Comparison of ENCODE assay signal across 8 cellular contexts in the genomic region with DNA sequence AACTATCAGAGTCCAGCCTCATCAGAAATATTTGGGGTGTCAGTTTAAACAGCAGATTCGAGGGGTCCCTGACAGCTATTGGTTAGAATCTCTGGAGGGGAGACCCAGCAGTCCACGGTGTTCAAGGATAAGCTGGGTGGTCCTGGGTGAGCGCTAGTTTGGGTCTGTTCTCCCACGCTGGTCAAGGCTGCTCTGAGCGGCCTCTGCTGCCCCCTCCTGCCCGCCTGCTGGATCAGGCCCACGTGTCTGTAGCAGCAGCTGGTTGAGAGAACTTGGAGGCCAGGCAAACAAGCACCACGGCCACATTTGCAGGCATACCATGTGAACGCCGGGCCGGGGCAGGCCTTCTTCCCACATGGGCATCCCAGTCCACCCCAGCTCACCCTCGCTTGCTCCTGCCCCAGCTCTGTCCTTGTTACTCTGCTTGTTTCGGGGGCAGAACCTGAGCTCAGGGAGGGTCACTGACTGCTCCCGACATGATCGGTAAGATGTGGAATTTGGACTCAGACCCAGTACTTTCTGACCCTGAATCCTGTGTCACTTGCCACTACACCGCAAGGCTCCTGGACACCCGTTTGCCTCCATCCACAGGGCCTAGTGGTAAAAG. TPM values are rescaled to one million over a fixed set of nuclear protein-coding genes. Genes with fewer than 3 reads are reported as not detected.
A peak's percentile ranks its signal among the peaks of the same experiment; 100 is the strongest.
DNase-seq lines count a peak whose midpoint lies in the region; ATAC-seq and TF ChIP-seq lines count a peak whose summit lies in the region.

No MANE protein-coding gene starts in this region.

- POLR2A ChIA-PET in IMR-90 (lab: Charles Lee; ENCODE audit: unreplicated experiment) = interaction anchor here (0.6 to 1.4 kb wide), 8 partner anchors 9 to 317 kb away, joined by 3 to 7 read pairs (median 4); no protein-coding TSS in a partner anchor
- POLR2A ChIA-PET in activated B cell treated with CpG ODN at 0.5 μM for 24 hours (lab: Charles Lee) = no interaction called here

- TF ChIP-seq RAD21 in IMR-90 (IDR thresholded peaks at IDR 0.05; ENCODE audit: low read length) = peak; percentile 90

- peaks cover 5% of the 10 kb centered on the region for H3K9me1 ChIP-seq in IMR-90 (ENCODE audit: insufficient read depth, low read length)

- in situ Hi-C loops in IMR-90 (cut with MboI; ENCODE audit: low sequenced_read_pairs) = loop anchor here (5.0 kb wide), 2 partner anchors 445 to 695 kb away; no protein-coding TSS in a partner anchor

- H3K4me1 ChIP-seq in IMR-90 (ENCODE audit: control insufficient read depth, insufficient read depth, low read length) (peaks cover 14% of the 10 kb centered on the region), gastroesophageal sphincter (peaks cover 0 to 56% (median 13%) of the 10 kb centered on the region in 3 donors), trophoblast cell (ENCODE audit: control insufficient read depth in 1 of 2, insufficient read depth in 2 of 2, low read length in 2 of 2) (peaks cover 4 to 5% of the 10 kb centered on the region in 2 experiments)

- H3K9ac ChIP-seq in IMR-90 (ENCODE audit: low read depth, low read length) (peak overlapping the region; percentile 100), trophoblast cell (ENCODE audit: low read length) (no peak overlapping the region)

- TF ChIP-seq POLR2A in IMR-90 (IDR thresholded peaks at IDR 0.05; ENCODE audit: low read depth, low read length) (peak; percentile 78), gastroesophageal sphincter (IDR thresholded peaks at IDR 0.05) (peak in 1 of 2 donors; percentile 21)

- H3K27me3 ChIP-seq in IMR-90 (ENCODE audit: control insufficient read depth, insufficient read depth, low read length) (no peaks in the 10 kb centered on the region), gastroesophageal sphincter (peaks cover 25% of the 10 kb centered on the region), trophoblast cell (ENCODE audit: insufficient read depth, low read length) (peaks cover 36% of the 10 kb centered on the region)

- H3K56ac ChIP-seq in IMR-90 (ENCODE audit: extremely low read depth, insufficient read depth, low read length) = peak overlapping the region; percentile 99

- H2BK5ac ChIP-seq in IMR-90 (ENCODE audit: low read depth, low read length, poor library complexity, severe bottlenecking) = peak overlapping the region; percentile 97
- no peak overlapping the region for H2BK5ac ChIP-seq in trophoblast cell (ENCODE audit: low read depth, low read length, poor library complexity)

- H3K4me3 ChIP-seq in IMR-90 (ENCODE audit: insufficient read depth, low read depth, low read length) (no peak overlapping the region), gastroesophageal sphincter (peak overlapping the region in 1 of 2 donors; percentile 89), trophoblast cell (ENCODE audit: low read depth, low read length) (no peak overlapping the region)

- H3K36me3 ChIP-seq in IMR-90 (ENCODE audit: control insufficient read depth, insufficient read depth, low read length) (peaks cover 48% of the 10 kb centered on the region), gastroesophageal sphincter (peaks cover 0 to 12% of the 10 kb centered on the region in 2 donors), trophoblast cell (ENCODE audit: control insufficient read depth in 1 of 2, insufficient read depth in 2 of 2, low read length in 2 of 2) (no peaks in the 10 kb centered on the region)

- H4K91ac ChIP-seq in IMR-90 (ENCODE audit: insufficient read depth, low read depth, low read length) (peak overlapping the region; percentile 71), trophoblast cell (ENCODE audit: low read depth, low read length) (no peak overlapping the region)

- no peaks in the 10 kb centered on the region for H3K9me3 ChIP-seq in IMR-90 (ENCODE audit: control insufficient read depth, insufficient read depth, low read length)
- no peaks in the 10 kb centered on the region for H3K9me3 ChIP-seq in gastroesophageal sphincter
- peaks cover 2% of the 10 kb centered on the region for H3K9me3 ChIP-seq in trophoblast cell (ENCODE audit: insufficient read depth, low read depth, low read length)

- peak overlapping the region; percentile 59 for H3K18ac ChIP-seq in IMR-90 (ENCODE audit: low read depth, low read length)
- H3K18ac ChIP-seq in trophoblast cell (ENCODE audit: low read length) = no peak overlapping the region

- intact Hi-C loops in IMR-90 (cut with micrococcal nuclease) (loop anchor here (1.0 kb wide), 1 partner anchor 696 kb away; no protein-coding TSS in a partner anchor), activated B cell treated with CpG ODN at 0.5 μM for 24 hours (cut with micrococcal nuclease) (no loop called here)

- H3K14ac ChIP-seq in IMR-90 (replicated peaks; ENCODE audit: low read depth, low read length) = peak overlapping the region; percentile 94
- H3K14ac ChIP-seq in trophoblast cell (ENCODE audit: low read length) = no peak overlapping the region

- H3K79me1 ChIP-seq in IMR-90 (ENCODE audit: low read depth in 1 of 2, low read length in 2 of 2) (peaks cover 0 to 39% of the 10 kb centered on the region in 2 experiments; a peak in 2 of 4 replicates), trophoblast cell (ENCODE audit: low read length) (no peaks in the 10 kb centered on the region)

- no peaks in the 10 kb centered on the region for H3K36me3 Mint-ChIP-seq in activated B cell treated with CpG ODN at 0.5 μM for 24 hours (ENCODE audit: low read depth)

- H3K27ac ChIP-seq in IMR-90 (ENCODE audit: insufficient read depth, low read length) (peak overlapping the region; percentile 98), gastroesophageal sphincter (peak overlapping the region; percentile 70 to 99 (median 94)), trophoblast cell (ENCODE audit: low read depth, low read length) (no peak overlapping the region)

- H4K20me1 ChIP-seq in IMR-90 (ENCODE audit: insufficient read depth, low read length) = peaks cover 46% of the 10 kb centered on the region

- DNase-seq in NCI-H1417 (lab: John Stamatoyannopoulos, UW) (peak in 2 of 3 experiments; percentile 9 to 40), NCI-H1417 treated with DMSO at 0.1 percent for 48 hours (lab: John Stamatoyannopoulos, UW) (no peak), IMR-90 (peak; percentile 88), activated B cell treated with CpG ODN at 0.5 μM for 24 hours (no peak), trophoblast cell (peak; percentile 19 to 53), activated gamma-delta T cell treated with Interleukin-2 at 50 U/mL for 16 hours (no peak)

- H3K4me2 ChIP-seq in IMR-90 (ENCODE audit: low read depth, low read length) (peak overlapping the region; percentile 61), trophoblast cell (ENCODE audit: low read length) (no peak overlapping the region)

- peak overlapping the region; percentile 85 for H3K23ac ChIP-seq in IMR-90 (ENCODE audit: low read depth, low read length)
- H3K23ac ChIP-seq in trophoblast cell (ENCODE audit: low read length) = no peak overlapping the region

- 37% methylated on average over 7 of the region's 17 CpGs; no CpG with 5 or more reads in 1 of the 2 experiments for WGBS in IMR-90 (ENCODE audit: extremely low coverage in 2 of 2, insufficient read length in 1 of 2), 2 experiments
- 0 to 13% methylated on average over 3 of the region's 17 CpGs for WGBS in gastroesophageal sphincter (ENCODE audit: low coverage in 1 of 2), 2 donors
- no CpG with 5 or more reads among the region's 17 CpGs for WGBS in trophoblast cell (ENCODE audit: extremely low coverage, insufficient coverage, insufficient read length)

- ATAC-seq in IMR-90 (ENCODE audit: low read depth) = peak; percentile 47
- ATAC-seq in activated B cell treated with CpG ODN at 0.5 μM for 24 hours (ENCODE audit: low read depth) = peak; percentile 34
- ATAC-seq in gastroesophageal sphincter = peak; percentile 73
- no peak for ATAC-seq in GM21737 (IDR thresholded peaks at IDR 0.05; ENCODE audit: unreplicated experiment)

- peak overlapping the region; percentile 58 for H2AFZ ChIP-seq in IMR-90 (replicated peaks; ENCODE audit: low read length, poor library complexity)
- H2AFZ ChIP-seq in trophoblast cell (ENCODE audit: insufficient read depth, low read length, poor library complexity) = no peak overlapping the region

- peak overlapping the region; percentile 85; the same call in 1 of the 3 replicates for H2BK15ac ChIP-seq in IMR-90 (ENCODE audit: low read depth, low read length)

- TF ChIP-seq EP300 in gastroesophageal sphincter (IDR thresholded peaks at IDR 0.05) = no peak

- peaks cover 5% of the 10 kb centered on the region for H3K4me1 Mint-ChIP-seq in activated B cell treated with CpG ODN at 0.5 μM for 24 hours

- peak overlapping the region; percentile 73 for H2AK5ac ChIP-seq in IMR-90 (ENCODE audit: low read depth, low read length)
- no peak overlapping the region for H2AK5ac ChIP-seq in trophoblast cell (ENCODE audit: low read length)

- H2BK12ac ChIP-seq in trophoblast cell (ENCODE audit: low read length) = no peak overlapping the region

- H3K4ac ChIP-seq in IMR-90 (ENCODE audit: low read depth, low read length) = peak overlapping the region; percentile 97
- no peak overlapping the region for H3K4ac ChIP-seq in trophoblast cell (ENCODE audit: low read depth, low read length)

- dilution Hi-C loops in IMR-90 (cut with HindIII; ENCODE audit: low sequenced_read_pairs, unreplicated experiment) = no loop called here

- no peaks in the 10 kb centered on the region for H3K9me3 Mint-ChIP-seq in activated B cell treated with CpG ODN at 0.5 μM for 24 hours

- H4K5ac ChIP-seq in IMR-90 (ENCODE audit: low read depth, low read length) = peak overlapping the region; percentile 73; the same call in 1 of the 2 replicates

- H3K79me2 ChIP-seq in trophoblast cell (ENCODE audit: control insufficient read depth, insufficient read depth, low read length, poor library complexity) = no peaks in the 10 kb centered on the region

- no peak overlapping the region for H3K27ac Mint-ChIP-seq in activated B cell treated with CpG ODN at 0.5 μM for 24 hours

- no TSS peak for BruUV-seq in IMR-90 (replicated peaks; lab: Mats Ljungman, UMichigan)

- peak overlapping the region; percentile 82 to 91 for H4K8ac ChIP-seq in IMR-90 (ENCODE audit: low read depth in 2 of 2, low read length in 2 of 2)
- no peak overlapping the region for H4K8ac ChIP-seq in trophoblast cell (ENCODE audit: low read depth, low read length)

- H2BK120ac ChIP-seq in IMR-90 (ENCODE audit: low read depth, low read length) (peak overlapping the region; percentile 86), trophoblast cell (ENCODE audit: insufficient read depth, low read length, poor library complexity) (no peak overlapping the region)

- H2AK9ac ChIP-seq in IMR-90 (replicated peaks; ENCODE audit: low read depth, low read length, poor library complexity) = peak overlapping the region; percentile 89

- H4K12ac ChIP-seq in trophoblast cell (ENCODE audit: low read depth, low read length) = no peak overlapping the region

- TF ChIP-seq CTCF in IMR-90 (conservative IDR thresholded peaks at IDR 0.05; ENCODE audit: low read depth, low read length) (peak; percentile 90), activated B cell treated with CpG ODN at 0.5 μM for 24 hours (IDR thresholded peaks at IDR 0.05) (no peak), gastroesophageal sphincter (IDR thresholded peaks at IDR 0.05) (peak in 3 of 4 experiments; percentile 88 to 93 (median 93))

- peaks cover 67% of the 10 kb centered on the region for H3K27me3 Mint-ChIP-seq in activated B cell treated with CpG ODN at 0.5 μM for 24 hours

- H3K4me3 Mint-ChIP-seq in activated B cell treated with CpG ODN at 0.5 μM for 24 hours = no peak overlapping the region

- CTCF ChIA-PET in IMR-90 (lab: Yijun Ruan, JAX) = interaction anchor here (1.1 to 1.7 kb wide), 4 partner anchors 265 to 474 kb away, joined by 3 to 11 read pairs (median 4); no protein-coding TSS in a partner anchor
- CTCF ChIA-PET in activated B cell treated with CpG ODN at 0.5 μM for 24 hours (lab: Charles Lee) = interaction anchor here (0.5 to 4.2 kb wide), 4 partner anchors 445 to 860 kb away, joined by 3 to 48 read pairs (median 4); no protein-coding TSS in a partner anchor

- 0 out of 2 replicates have a peak overlapping the region, but pooled peaks have one; percentile 17 for H2BK20ac ChIP-seq in IMR-90 (ENCODE audit: low read depth, low read length)

RNA-seq across cellular contexts. Expression of a gene that starts 7.4 kb away (rescaled TPM):
- total RNA-seq in IMR-90 (2012; rRNA removed) (2.7 and 4.2 TPM in 2 replicates), activated B cell treated with CpG ODN at 0.5 μM for 24 hours (not detected in 2 replicates), gastroesophageal sphincter (10 to 100 TPM; 39.7 to 81.1 (median 59.3) TPM)
- 33.0 and 34.5 TPM in 2 replicates for polyA plus RNA-seq in IMR-90 (2012; rRNA removed)
- polyA plus RNA-seq in IMR-90 (2012; cell fraction: cytosol; rRNA removed) = 33.7 and 84.8 TPM in 2 replicates
- 98.2 and 101 TPM in 2 replicates for polyA plus RNA-seq in IMR-90 (2012; cell fraction: nucleus; rRNA removed; ENCODE audit: low replicate concordance)
- 0.08 and 0.11 TPM in 2 replicates for polyA plus RNA-seq in trophoblast cell (2013)

RNA-seq across cellular contexts. Expression of a gene that starts 37.3 kb away (rescaled TPM):
- total RNA-seq in IMR-90 (2012; rRNA removed) = 7.8 and 8.2 TPM in 2 replicates
- polyA plus RNA-seq in IMR-90 (2012; rRNA removed) = 13.7 and 16.8 TPM in 2 replicates
- polyA plus RNA-seq in IMR-90 (2012; cell fraction: cytosol; rRNA removed) = 5.6 and 7.9 TPM in 2 replicates
- 71.8 and 97.1 TPM in 2 replicates for polyA plus RNA-seq in IMR-90 (2012; cell fraction: nucleus; rRNA removed; ENCODE audit: low replicate concordance)
- total RNA-seq in activated B cell treated with CpG ODN at 0.5 μM for 24 hours = 27.9 and 35.0 TPM in 2 replicates
- total RNA-seq in gastroesophageal sphincter = 10 to 100 TPM; 12.5 to 26.6 (median 19.3) TPM
- 9.5 and 9.8 TPM in 2 replicates for polyA plus RNA-seq in trophoblast cell (2013)

RNA-seq across cellular contexts. Expression of a gene that starts 48.9 kb away (rescaled TPM):
- total RNA-seq in IMR-90 (2012; rRNA removed) (0.90 and 1.1 TPM in 2 replicates), activated B cell treated with CpG ODN at 0.5 μM for 24 hours (not detected in 2 replicates), gastroesophageal sphincter (1 to 10 TPM in 1 of 4 donors, under 1 TPM in 3; 0.40 to 1.5 (median 0.50) TPM)
- polyA plus RNA-seq in IMR-90 (2012; rRNA removed) = 6.4 and 9.2 TPM in 2 replicates
- 5.5 and 8.7 TPM in 2 replicates for polyA plus RNA-seq in IMR-90 (2012; cell fraction: cytosol; rRNA removed)
- 4.3 and 7.4 TPM in 2 replicates for polyA plus RNA-seq in IMR-90 (2012; cell fraction: nucleus; rRNA removed; ENCODE audit: low replicate concordance)
- polyA plus RNA-seq in trophoblast cell (2013) = 1.2 TPM in 2 replicates

Comparison
In these comparisons a context has a peak if more than half of its experiments do, and no peak if none do; other contexts are left out.
1. DNase-seq: peak in NCI-H1417 (2 of 3), IMR-90 (single experiment) and trophoblast cell (2 of 2); none in NCI-H1417 treated with DMSO at 0.1 percent for 48 hours (single experiment), activated B cell treated with CpG ODN at 0.5 μM for 24 hours (single experiment) and activated gamma-delta T cell treated with Interleukin-2 at 50 U/mL for 16 hours (single experiment).